Comparison of ENCODE assay signal across 1 cellular context in the genomic region with DNA sequence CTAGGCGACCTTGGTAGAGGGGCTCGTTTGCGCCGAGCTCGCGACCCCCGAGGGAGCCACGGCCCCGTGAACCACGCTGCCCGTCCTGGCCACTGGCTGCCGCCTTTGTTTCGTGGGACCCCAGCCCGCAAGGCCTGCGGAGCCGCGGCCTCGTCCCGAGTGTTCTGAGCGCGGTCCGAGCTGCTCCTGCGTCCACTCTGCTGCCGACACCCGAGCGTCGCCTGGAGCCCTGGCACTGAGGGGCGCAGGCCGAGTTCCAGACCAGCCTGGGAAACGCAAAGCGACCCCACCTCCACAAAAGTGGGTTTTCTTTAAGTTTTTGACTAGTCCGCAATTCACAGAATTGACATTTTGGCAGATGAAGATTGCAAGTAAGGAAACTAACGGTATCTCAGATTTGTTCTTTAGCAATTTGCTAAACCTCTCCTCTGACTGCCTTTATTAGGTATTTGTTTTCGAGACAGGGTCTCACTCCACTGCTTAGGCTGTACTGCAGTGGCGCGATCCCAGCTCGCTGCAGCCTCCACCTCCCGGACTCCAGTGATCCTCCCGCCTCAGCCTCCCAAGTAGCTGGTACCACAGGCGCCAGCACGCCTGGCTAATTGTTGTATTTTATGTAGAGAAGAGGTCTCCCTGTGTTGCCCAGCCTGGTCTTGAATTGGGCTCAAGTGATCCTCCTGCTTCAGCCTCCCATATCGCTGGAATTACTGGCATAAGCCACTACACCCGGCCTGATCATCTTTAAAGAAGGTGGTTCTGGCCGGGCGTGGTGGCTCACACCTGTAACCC.
TF ChIP-seq lines count a peak whose summit lies in the region.

No MANE protein-coding gene starts in this region.

TF ChIP-seq in HCT116, 20 proteins besides CTCF, POLR2A, EP300 and RAD21 (continued from another document):
- TF ChIP-seq, protein P1, sequence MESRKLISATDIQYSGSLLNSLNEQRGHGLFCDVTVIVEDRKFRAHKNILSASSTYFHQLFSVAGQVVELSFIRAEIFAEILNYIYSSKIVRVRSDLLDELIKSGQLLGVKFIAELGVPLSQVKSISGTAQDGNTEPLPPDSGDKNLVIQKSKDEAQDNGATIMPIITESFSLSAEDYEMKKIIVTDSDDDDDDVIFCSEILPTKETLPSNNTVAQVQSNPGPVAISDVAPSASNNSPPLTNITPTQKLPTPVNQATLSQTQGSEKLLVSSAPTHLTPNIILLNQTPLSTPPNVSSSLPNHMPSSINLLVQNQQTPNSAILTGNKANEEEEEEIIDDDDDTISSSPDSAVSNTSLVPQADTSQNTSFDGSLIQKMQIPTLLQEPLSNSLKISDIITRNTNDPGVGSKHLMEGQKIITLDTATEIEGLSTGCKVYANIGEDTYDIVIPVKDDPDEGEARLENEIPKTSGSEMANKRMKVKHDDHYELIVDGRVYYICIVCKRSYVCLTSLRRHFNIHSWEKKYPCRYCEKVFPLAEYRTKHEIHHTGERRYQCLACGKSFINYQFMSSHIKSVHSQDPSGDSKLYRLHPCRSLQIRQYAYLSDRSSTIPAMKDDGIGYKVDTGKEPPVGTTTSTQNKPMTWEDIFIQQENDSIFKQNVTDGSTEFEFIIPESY (IDR thresholded peaks at IDR 0.05; ENCODE audit: extremely low read depth, insufficient replicate concordance, low read length): no peak
- TF ChIP-seq SIN3A (IDR thresholded peaks at IDR 0.05; ENCODE audit: low read depth): no peak
